In genomic region chr14:66746316-66747006, GRCh38 we compare ENCODE assay signal across 8 cellular contexts.
A peak's percentile ranks its signal among the peaks of the same experiment; 100 is the strongest.
DNase-seq lines count a peak whose midpoint lies in the region; ATAC-seq and TF ChIP-seq lines count a peak whose summit lies in the region.

No MANE protein-coding gene starts in this region.

- no peak overlapping the region for H3K9ac ChIP-seq in endodermal cell (ENCODE audit: extremely low read depth, low read length, poor library complexity, severe bottlenecking)

- H3K4me3 ChIP-seq in endodermal cell (ENCODE audit: low read length) (no peak overlapping the region), mucosa of descending colon (no peak overlapping the region)

- WGBS in endodermal cell (ENCODE audit: insufficient coverage in 1 of 2, insufficient read length in 1 of 2), 2 experiments: 88 to 100% methylated on average over 1 to 2 of the region's 2 CpGs

- H3K9me3 ChIP-seq in endodermal cell (ENCODE audit: control insufficient read depth, low read length): no peaks in the 10 kb centered on the region
- H3K9me3 ChIP-seq in mucosa of descending colon: no peaks in the 10 kb centered on the region

- TF ChIP-seq CTCF in endodermal cell (conservative IDR thresholded peaks at IDR 0.05): peak; percentile 81
- TF ChIP-seq CTCF in mucosa of descending colon (IDR thresholded peaks at IDR 0.05): no peak
- TF ChIP-seq CTCF in CD14-positive monocyte (IDR thresholded peaks at IDR 0.05): no peak

- no peak overlapping the region for H3K27ac ChIP-seq in endodermal cell (ENCODE audit: low read depth, low read length)

- no peaks in the 10 kb centered on the region for H3K27me3 ChIP-seq in endodermal cell (ENCODE audit: control insufficient read depth, insufficient read depth, low read length, poor library complexity, severe bottlenecking)

- intact Hi-C loops in mucosa of descending colon (cut with DNase I, micrococcal nuclease) (no loop called here), CD14-positive monocyte (cut with micrococcal nuclease) (no loop called here)

- ATAC-seq in mucosa of descending colon (peak; percentile 49), HG03469 (IDR thresholded peaks at IDR 0.05; ENCODE audit: unreplicated experiment) (no peak), GM18519 (IDR thresholded peaks at IDR 0.05; ENCODE audit: low FRiP score, unreplicated experiment) (no peak)

- H3K36me3 ChIP-seq in endodermal cell (ENCODE audit: control insufficient read depth, insufficient read depth, low read length) (no peaks in the 10 kb centered on the region), mucosa of descending colon (ENCODE audit: low read depth) (no peaks in the 10 kb centered on the region)

- H3K4me1 Mint-ChIP-seq in endodermal cell (no peaks in the 10 kb centered on the region), CD14-positive monocyte (no peaks in the 10 kb centered on the region)

- DNase-seq in NCI-H82 (lab: John Stamatoyannopoulos, UW): peak; percentile 26
- DNase-seq in NCI-H82 treated with DMSO at 0.1 percent for 48 hours (lab: John Stamatoyannopoulos, UW; ENCODE audit: unreplicated experiment): no peak
- peak; percentile 12 to 50 for DNase-seq in NCI-H524 (lab: John Stamatoyannopoulos, UW)
- no peak for DNase-seq in endodermal cell
- DNase-seq in mucosa of descending colon: peak in 1 of 3 donors; percentile 47
- no peak for DNase-seq in CD14-positive monocyte (ENCODE audit: low spot score)

- H3K4me1 ChIP-seq in endodermal cell (ENCODE audit: control insufficient read depth, insufficient read depth, low read length): no peaks in the 10 kb centered on the region
- H3K4me1 ChIP-seq in mucosa of descending colon (ENCODE audit: low read depth): no peaks in the 10 kb centered on the region

- no peak overlapping the region for H3K27ac Mint-ChIP-seq in endodermal cell
- H3K27ac Mint-ChIP-seq in CD14-positive monocyte: no peak overlapping the region

- H3K36me3 Mint-ChIP-seq in endodermal cell (ENCODE audit: low read depth) (no peaks in the 10 kb centered on the region), CD14-positive monocyte (peaks cover 0 to 5% of the 10 kb centered on the region in 2 donors)

- no peaks in the 10 kb centered on the region for H3K27me3 Mint-ChIP-seq in endodermal cell (ENCODE audit: insufficient read depth)
- H3K27me3 Mint-ChIP-seq in CD14-positive monocyte (ENCODE audit: low read depth in 3 of 3): no peaks in the 10 kb centered on the region

- H3K4me3 Mint-ChIP-seq in endodermal cell (no peak overlapping the region), CD14-positive monocyte (no peak overlapping the region)

- no peaks in the 10 kb centered on the region for H3K9me3 Mint-ChIP-seq in endodermal cell
- H3K9me3 Mint-ChIP-seq in CD14-positive monocyte: peaks cover 0 to 8% (median 4%) of the 10 kb centered on the region in 7 donors

Comparison
In these comparisons a context has a peak if more than half of its experiments do, and no peak if none do; other contexts are left out.
1. DNase-seq: peak in NCI-H82 (single experiment) and NCI-H524 (2 of 2); none in NCI-H82 treated with DMSO at 0.1 percent for 48 hours (single experiment), endodermal cell (single experiment) and CD14-positive monocyte (single experiment).